ENCODE assay signal across 1 cellular context in the genomic region with DNA sequence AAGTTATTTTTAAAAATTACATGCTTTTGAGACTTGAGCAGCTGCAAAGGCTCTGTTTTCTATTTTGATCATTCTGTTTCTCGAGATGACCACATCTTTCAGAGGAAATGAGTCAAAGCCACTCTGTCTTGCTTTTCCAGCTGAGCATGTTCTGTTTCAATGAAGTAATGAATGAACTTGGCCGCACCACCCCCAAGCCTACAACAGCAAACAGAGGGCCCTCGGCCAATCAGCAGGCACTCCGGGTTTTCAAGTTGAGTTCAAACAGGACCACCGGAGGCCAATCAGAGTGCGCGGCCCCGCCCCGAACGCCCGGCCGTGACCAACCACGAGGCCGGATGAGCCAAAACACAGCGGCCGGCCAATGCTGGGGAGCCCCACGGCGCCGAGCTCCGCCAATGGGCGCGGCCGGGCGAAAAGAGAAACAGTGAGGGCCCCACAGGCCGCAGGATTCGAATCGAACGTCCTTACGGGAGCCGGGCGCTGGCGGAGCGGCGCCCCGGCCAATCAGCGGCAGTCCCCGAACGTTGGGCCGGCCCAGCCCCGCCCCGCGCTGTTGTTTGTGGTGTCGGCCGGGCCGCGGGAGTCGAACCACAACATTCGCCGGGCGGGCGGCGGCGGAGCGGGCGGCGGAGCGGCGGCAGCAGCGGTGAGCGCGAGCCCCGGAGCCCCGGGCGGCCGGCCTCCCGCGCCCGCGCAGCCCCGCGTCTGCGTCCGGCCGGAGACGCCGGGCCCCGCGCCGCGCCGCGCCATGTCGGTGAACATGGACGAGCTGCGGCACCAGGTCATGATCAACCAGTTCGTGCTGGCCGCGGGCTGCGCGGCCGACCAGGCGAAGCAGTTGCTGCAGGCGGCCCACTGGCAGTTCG.
TF ChIP-seq lines count a peak whose summit lies in the region.

A gene (plus strand): TSS at position 594 of the 869 bp plus-strand sequence. CDS start 158 bp downstream, at position 752.

TF ChIP-seq in H1, 55 proteins besides CTCF, POLR2A, EP300 and RAD21:
- TF ChIP-seq, protein P1, sequence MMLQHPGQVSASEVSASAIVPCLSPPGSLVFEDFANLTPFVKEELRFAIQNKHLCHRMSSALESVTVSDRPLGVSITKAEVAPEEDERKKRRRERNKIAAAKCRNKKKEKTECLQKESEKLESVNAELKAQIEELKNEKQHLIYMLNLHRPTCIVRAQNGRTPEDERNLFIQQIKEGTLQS (IDR thresholded peaks at IDR 0.05; ENCODE audit: insufficient read depth, low read depth, low read length): peak; percentile 49; the same call in 1 of the 2 replicates
- TF ChIP-seq EZH2 (IDR thresholded peaks at IDR 0.05; ENCODE audit: low read depth, low read length, severe bottlenecking): no peak
- peak; percentile 56; the same call in 1 of the 2 replicates for TF ChIP-seq TAF1 (IDR thresholded peaks at IDR 0.05; ENCODE audit: low read depth, low read length)
- TF ChIP-seq SIN3A (conservative IDR thresholded peaks at IDR 0.05 in 1 of 2, IDR thresholded peaks at IDR 0.05 in 1 of 2; ENCODE audit: low read depth in 1 of 2, low read length in 2 of 2): peak in 1 of 2 experiments; percentile 39; a peak in 1 of 4 replicates
- TF ChIP-seq CREB1 (IDR thresholded peaks at IDR 0.05): no peak; the same call in 1 of the 2 replicates
- no peak for TF ChIP-seq CHD1 (IDR thresholded peaks at IDR 0.05; ENCODE audit: low read depth, low read length)
- TF ChIP-seq CEBPB (IDR thresholded peaks at IDR 0.05; ENCODE audit: low read depth, low read length): no peak
- TF ChIP-seq ASH2L (IDR thresholded peaks at IDR 0.05; ENCODE audit: low read length): peak; percentile 32
- 0 out of 2 replicates have a peak, but pooled peaks have one; percentile 31 for TF ChIP-seq SP4 (IDR thresholded peaks at IDR 0.05; ENCODE audit: low read length)
- peak; percentile 98 for TF ChIP-seq SP1 (IDR thresholded peaks at IDR 0.05; ENCODE audit: low read depth, low read length)
- TF ChIP-seq PHF8 (conservative IDR thresholded peaks at IDR 0.05; ENCODE audit: low read depth, low read length): peak; percentile 50
- no peak for TF ChIP-seq EGR1 (IDR thresholded peaks at IDR 0.05; ENCODE audit: borderline replicate concordance, low read depth, low read length)
- no peak for TF ChIP-seq BCL11A (IDR thresholded peaks at IDR 0.05; ENCODE audit: low read depth in 2 of 2, low read length in 2 of 2)
- no peak for TF ChIP-seq TEAD4 (IDR thresholded peaks at IDR 0.05; ENCODE audit: low read depth, low read length)
- no peak for TF ChIP-seq SUZ12 (IDR thresholded peaks at IDR 0.05; ENCODE audit: low read length)
- peak; percentile 87 for TF ChIP-seq CHD2 (IDR thresholded peaks at IDR 0.05; ENCODE audit: low read length)
- TF ChIP-seq CBX5 (IDR thresholded peaks at IDR 0.05; ENCODE audit: low read depth, low read length): no peak
- no peak for TF ChIP-seq KDM4A (IDR thresholded peaks at IDR 0.05; ENCODE audit: low read depth, low read length, severe bottlenecking)
- TF ChIP-seq KDM1A (IDR thresholded peaks at IDR 0.05; ENCODE audit: borderline replicate concordance, low read length): no peak
- TF ChIP-seq ZNF274 (IDR thresholded peaks at IDR 0.05; ENCODE audit: borderline replicate concordance, extremely low read depth, low read length): no peak
- TF ChIP-seq NRF1 (IDR thresholded peaks at IDR 0.05; ENCODE audit: low read depth, low read length): no peak
- TF ChIP-seq, protein P2, sequence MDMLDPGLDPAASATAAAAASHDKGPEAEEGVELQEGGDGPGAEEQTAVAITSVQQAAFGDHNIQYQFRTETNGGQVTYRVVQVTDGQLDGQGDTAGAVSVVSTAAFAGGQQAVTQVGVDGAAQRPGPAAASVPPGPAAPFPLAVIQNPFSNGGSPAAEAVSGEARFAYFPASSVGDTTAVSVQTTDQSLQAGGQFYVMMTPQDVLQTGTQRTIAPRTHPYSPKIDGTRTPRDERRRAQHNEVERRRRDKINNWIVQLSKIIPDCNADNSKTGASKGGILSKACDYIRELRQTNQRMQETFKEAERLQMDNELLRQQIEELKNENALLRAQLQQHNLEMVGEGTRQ (IDR thresholded peaks at IDR 0.05; ENCODE audit: low read length): 0 out of 2 replicates have a peak, but pooled peaks have one; percentile 2
- no peak for TF ChIP-seq RFX5 (IDR thresholded peaks at IDR 0.05; ENCODE audit: borderline replicate concordance, low read depth, low read length)
- TF ChIP-seq, protein P3, sequence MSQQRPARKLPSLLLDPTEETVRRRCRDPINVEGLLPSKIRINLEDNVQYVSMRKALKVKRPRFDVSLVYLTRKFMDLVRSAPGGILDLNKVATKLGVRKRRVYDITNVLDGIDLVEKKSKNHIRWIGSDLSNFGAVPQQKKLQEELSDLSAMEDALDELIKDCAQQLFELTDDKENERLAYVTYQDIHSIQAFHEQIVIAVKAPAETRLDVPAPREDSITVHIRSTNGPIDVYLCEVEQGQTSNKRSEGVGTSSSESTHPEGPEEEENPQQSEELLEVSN (IDR thresholded peaks at IDR 0.05): no peak
- TF ChIP-seq GTF2F1 (IDR thresholded peaks at IDR 0.05; ENCODE audit: borderline replicate concordance, low read depth, low read length): no peak
- peak; percentile 64; the same call in 1 of the 2 replicates for TF ChIP-seq TBP (IDR thresholded peaks at IDR 0.05; ENCODE audit: low read depth, low read length)
- TF ChIP-seq JUN (IDR thresholded peaks at IDR 0.05; ENCODE audit: low read depth, low read length): no peak
- TF ChIP-seq SP2 (IDR thresholded peaks at IDR 0.05; ENCODE audit: low read length): 0 out of 2 replicates have a peak, but pooled peaks have one; percentile 32
TF ChIP-seq in H1: peak in this region for 11.
